8 cellular contexts compared by ENCODE assay signal in the genomic region with DNA sequence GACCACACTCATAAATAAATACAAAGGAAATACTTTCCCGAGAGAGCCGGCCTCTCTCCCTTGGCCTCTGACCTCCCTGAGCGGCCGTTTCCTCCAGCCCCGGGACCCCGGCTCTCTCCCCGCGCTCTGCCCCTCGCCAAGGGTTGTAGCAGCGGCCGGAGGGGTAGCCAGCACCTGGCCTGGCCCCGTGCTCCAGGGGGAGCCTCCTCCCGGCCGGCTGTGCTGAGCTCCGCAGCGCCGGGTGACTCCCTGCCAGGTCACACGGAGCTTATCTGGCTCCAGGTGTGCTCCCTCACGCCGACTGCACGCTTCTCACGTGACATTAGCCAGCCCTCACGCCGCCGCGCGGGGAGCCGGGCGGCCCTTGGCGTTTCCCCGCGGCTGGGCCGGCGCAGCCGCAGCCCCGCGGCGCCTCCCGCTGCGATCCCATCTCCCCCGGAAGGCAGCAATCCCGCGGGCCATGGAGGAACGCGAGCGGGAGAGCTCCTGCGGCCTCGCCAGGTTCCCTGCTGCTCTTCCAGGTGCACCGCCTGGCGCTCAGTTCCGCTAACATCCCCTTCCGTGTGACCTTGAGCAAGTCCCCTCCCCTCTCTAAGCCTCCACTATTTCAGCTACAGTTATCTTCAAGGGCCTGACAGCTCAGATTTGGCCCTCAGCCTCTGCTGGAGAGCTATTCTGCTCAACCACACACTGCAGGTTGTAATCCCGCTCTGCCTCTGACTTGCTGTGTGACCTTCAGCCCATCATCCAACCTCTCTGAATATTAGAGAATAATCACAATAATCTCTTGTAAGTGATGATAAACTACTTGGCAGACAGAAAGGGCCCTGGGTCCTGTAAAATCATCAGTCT. TPM values are rescaled to one million over a fixed set of nuclear protein-coding genes. Genes with fewer than 3 reads are reported as not detected.
DNase-seq lines count a peak whose midpoint lies in the region; ATAC-seq, FAIRE-seq and TF ChIP-seq lines count a peak whose summit lies in the region.

No MANE protein-coding gene starts in this region.

- H3K27me3 ChIP-seq in K562 (ENCODE audit: control insufficient read depth in 2 of 2, insufficient read depth in 2 of 2, low read length in 2 of 2), result no peaks in the 10 kb centered on the region
- H3K27me3 ChIP-seq in iPS-20b (ENCODE audit: insufficient read depth, low read length), result peaks cover 14% of the 10 kb centered on the region

- peaks cover 34 to 54% of the 10 kb centered on the region in 2 experiments for H3K4me1 ChIP-seq in K562 (replicated peaks in 1 of 2; ENCODE audit: control insufficient read depth in 2 of 2, insufficient read depth in 2 of 2, low read length in 2 of 2)
- peaks cover 24% of the 10 kb centered on the region for H3K4me1 ChIP-seq in iPS-20b (ENCODE audit: insufficient read depth, low read length)

- no TSS peak for BruUV-seq in K562 (replicated peaks; lab: Mats Ljungman, UMichigan)

- H3K27ac ChIP-seq in K562 (ENCODE audit: extremely low read depth, low read depth, low read length) (peak overlapping the region; percentile 97), iPS-20b (ENCODE audit: low read length) (no peak overlapping the region)

- H3K4me2 ChIP-seq in K562 (ENCODE audit: insufficient read depth, low read length), result peak overlapping the region; percentile 96

- peak; percentile 44; the same call in 1 of the 2 replicates for TF ChIP-seq EP300 in K562 (IDR thresholded peaks at IDR 0.05; ENCODE audit: low read length)

- H3K9ac ChIP-seq in K562 (ENCODE audit: insufficient read depth in 1 of 2, low read depth in 2 of 2, low read length in 2 of 2) (peak overlapping the region; percentile 90 to 92), iPS-20b (ENCODE audit: low read depth, low read length) (peak overlapping the region; percentile 69)

- no peak; a peak in 1 of 6 replicates for TF ChIP-seq CTCF in K562 (IDR thresholded peaks at IDR 0.05 in 2 of 3, conservative IDR thresholded peaks at IDR 0.05 in 1 of 3; ENCODE audit: insufficient read depth in 2 of 3, low read depth in 1 of 3, low read length in 3 of 3)

- H3K79me2 ChIP-seq in K562 (ENCODE audit: control insufficient read depth, insufficient read depth, low read length), result peaks cover 73% of the 10 kb centered on the region

- intact Hi-C loops in K562 (cut with micrococcal nuclease), result no loop called here

- no peaks in the 10 kb centered on the region for H3K9me3 ChIP-seq in K562 (replicated peaks; ENCODE audit: control insufficient read depth, insufficient read depth, low read depth, low read length)
- no peaks in the 10 kb centered on the region for H3K9me3 ChIP-seq in iPS-20b (ENCODE audit: insufficient read depth, low read depth, low read length)

- FAIRE-seq in K562 (lab: Jason Lieb, UNC), result peak; percentile 98

- H3K4me3 ChIP-seq in K562, result peak overlapping the region; percentile 49
- H3K4me3 ChIP-seq in iPS-20b (ENCODE audit: low read length), result peak overlapping the region; percentile 88

- H3K36me3 ChIP-seq in K562 (ENCODE audit: control insufficient read depth, insufficient read depth, low read length) (peaks cover 14% of the 10 kb centered on the region; the same call in 2 of the 3 replicates), iPS-20b (ENCODE audit: insufficient read depth, low read depth, low read length) (no peaks in the 10 kb centered on the region)

- under 1% methylated on average over 53 of the region's 53 CpGs for WGBS in K562 (ENCODE audit: insufficient coverage, low coverage, missing lambda C conversion rate)

- peak; percentile 50 for DNase-seq in ACHN
- peak; percentile 82 for DNase-seq in GM19240 (ENCODE audit: insufficient read length, low spot score)
- DNase-seq in NCI-H1417 (lab: John Stamatoyannopoulos, UW), result peak; percentile 79 to 94 (median 91)
- peak; percentile 47 for DNase-seq in T-helper 22 cell (ENCODE audit: low read depth)
- peak; percentile 75 to 91 (median 77) for DNase-seq in K562 (ENCODE audit: extremely low read depth in 1 of 4, low spot score in 3 of 4)
- DNase-seq in stimulated activated CD4-positive, alpha-beta T cell treated with anti-CD3 and anti-CD28 coated beads, Interleukin-12 subunit alpha, Interleukin-12 subunit beta, amount 100 ng/mL, for 4 hours, result peak; percentile 62

- peaks cover 5% of the 10 kb centered on the region for H3K9me1 ChIP-seq in K562 (ENCODE audit: control insufficient read depth, insufficient read depth, low read length)

- peak overlapping the region; percentile 88 for H2AFZ ChIP-seq in K562 (ENCODE audit: low read depth, low read length)

- peak; percentile 66; the same call in 1 of the 2 replicates for TF ChIP-seq POLR2A in K562 (conservative IDR thresholded peaks at IDR 0.05)

- peak; percentile 63 for ATAC-seq in K562
- ATAC-seq in GM18907 (IDR thresholded peaks at IDR 0.05; ENCODE audit: unreplicated experiment), result no peak

- H4K20me1 ChIP-seq in K562 (replicated peaks; ENCODE audit: control insufficient read depth, insufficient read depth, low read length), result no peaks in the 10 kb centered on the region

- TF ChIP-seq RAD21 in K562 (CRISPR knock-in tag; conservative IDR thresholded peaks at IDR 0.05 in 1 of 2, IDR thresholded peaks at IDR 0.05 in 1 of 2), result no peak

- POLR2A ChIA-PET in K562 (lab: Yijun Ruan, JAX), result interaction anchor here (0.6 to 6.6 kb wide), 8 partner anchors 10 to 1778 kb away, joined by 3 to 74 read pairs (median 4); no protein-coding TSS in a partner anchor

- in situ Hi-C loops in ACHN (cut with HindIII; ENCODE audit: low pct_ligation_motif_present, low pct_unique_long_range_greater_than_20kb, low sequenced_read_pairs), result no loop called here
- in situ Hi-C loops in K562 (cut with MboI), result no loop called here

- CTCF ChIA-PET in K562 (lab: Yijun Ruan, JAX; ENCODE audit: low intra/inter-chr PET ratio), result no interaction called here

TF ChIP-seq in K562, 482 proteins besides CTCF, POLR2A, EP300 and RAD21 (continues in another document):
- no peak for TF ChIP-seq MTA1 (IDR thresholded peaks at IDR 0.05; ENCODE audit: borderline replicate concordance)
- no peak for TF ChIP-seq ZC3H8 (IDR thresholded peaks at IDR 0.05)
- TF ChIP-seq ARNT (IDR thresholded peaks at IDR 0.05), result peak in 1 of 2 experiments; percentile 28; a peak in 1 of 4 replicates
- TF ChIP-seq, protein P1, sequence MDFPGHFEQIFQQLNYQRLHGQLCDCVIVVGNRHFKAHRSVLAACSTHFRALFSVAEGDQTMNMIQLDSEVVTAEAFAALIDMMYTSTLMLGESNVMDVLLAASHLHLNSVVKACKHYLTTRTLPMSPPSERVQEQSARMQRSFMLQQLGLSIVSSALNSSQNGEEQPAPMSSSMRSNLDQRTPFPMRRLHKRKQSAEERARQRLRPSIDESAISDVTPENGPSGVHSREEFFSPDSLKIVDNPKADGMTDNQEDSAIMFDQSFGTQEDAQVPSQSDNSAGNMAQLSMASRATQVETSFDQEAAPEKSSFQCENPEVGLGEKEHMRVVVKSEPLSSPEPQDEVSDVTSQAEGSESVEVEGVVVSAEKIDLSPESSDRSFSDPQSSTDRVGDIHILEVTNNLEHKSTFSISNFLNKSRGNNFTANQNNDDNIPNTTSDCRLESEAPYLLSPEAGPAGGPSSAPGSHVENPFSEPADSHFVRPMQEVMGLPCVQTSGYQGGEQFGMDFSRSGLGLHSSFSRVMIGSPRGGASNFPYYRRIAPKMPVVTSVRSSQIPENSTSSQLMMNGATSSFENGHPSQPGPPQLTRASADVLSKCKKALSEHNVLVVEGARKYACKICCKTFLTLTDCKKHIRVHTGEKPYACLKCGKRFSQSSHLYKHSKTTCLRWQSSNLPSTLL (IDR thresholded peaks at IDR 0.05), result no peak
- no peak for TF ChIP-seq MAFF (IDR thresholded peaks at IDR 0.05; ENCODE audit: low read length)
- TF ChIP-seq LARP7 (IDR thresholded peaks at IDR 0.05), result no peak
- TF ChIP-seq JUNB (CRISPR knock-in tag; conservative IDR thresholded peaks at IDR 0.05), result no peak
- TF ChIP-seq ZNF224 (CRISPR knock-in tag; IDR thresholded peaks at IDR 0.05), result no peak

RNA-seq across cellular contexts. Expression of gene MYO18A, which starts 3.5 kb away (rescaled TPM):
- 148 and 349 TPM in 2 replicates for total RNA-seq in K562 (2011; cell fraction: chromatin; rRNA removed; ENCODE audit: low replicate concordance)
- 124 and 136 TPM in 2 replicates for total RNA-seq in K562 (2011; cell fraction: nucleolus; rRNA removed)
- 129 and 134 TPM in 2 replicates for total RNA-seq in K562 (2011; cell fraction: nucleoplasm; rRNA removed)
- total RNA-seq in K562 (2014; rRNA removed) (41.7 and 42.3 TPM in 2 replicates), K562 (2014; rRNA removed; fragmentation: Illumina TruSeq; extraction: Trizol) (10.4 and 16.4 TPM in 2 replicates), K562 (2015; rRNA removed; fragmentation: Illumina TruSeq; extraction: Trizol) (17.1 and 19.2 TPM in 2 replicates), K562 (2021) (51.8 and 65.4 TPM in 2 replicates)
- polyA plus RNA-seq in K562 (2011; rRNA removed) (8.1 and 10.7 TPM in 2 replicates), K562 (2014; fragmentation: Illumina TruSeq; extraction: Trizol) (34.4 and 39.1 TPM in 2 replicates), K562 (2014; fragmentation: Nextera tagmentation; extraction: Ambion mirVana) (1 to 10 TPM; 2.5 TPM), K562 (2014; rRNA removed) (20.4 and 32.3 TPM in 2 replicates)
- polyA plus RNA-seq in K562 (2011; cell fraction: cytosol; rRNA removed), result 7.3 and 9.5 TPM in 2 replicates
- polyA plus RNA-seq in K562 (2011; cell fraction: nucleus; rRNA removed), result 62.2 and 107 TPM in 2 replicates
- polyA plus RNA-seq in K562 (2012), result 31.3 and 34.9 TPM in 2 replicates
- polyA minus RNA-seq in K562 (2011; rRNA and poly(A)+ RNA removed), result 12.1 and 19.8 TPM in 2 replicates
- 22.1 and 22.6 TPM in 2 replicates for polyA minus RNA-seq in K562 (2011; cell fraction: cytosol; rRNA and poly(A)+ RNA removed)
- polyA minus RNA-seq in K562 (2011; cell fraction: nucleus; rRNA and poly(A)+ RNA removed), result 40.4 and 54.3 TPM in 2 replicates
